1 cellular context compared by ENCODE assay signal in the genomic region with DNA sequence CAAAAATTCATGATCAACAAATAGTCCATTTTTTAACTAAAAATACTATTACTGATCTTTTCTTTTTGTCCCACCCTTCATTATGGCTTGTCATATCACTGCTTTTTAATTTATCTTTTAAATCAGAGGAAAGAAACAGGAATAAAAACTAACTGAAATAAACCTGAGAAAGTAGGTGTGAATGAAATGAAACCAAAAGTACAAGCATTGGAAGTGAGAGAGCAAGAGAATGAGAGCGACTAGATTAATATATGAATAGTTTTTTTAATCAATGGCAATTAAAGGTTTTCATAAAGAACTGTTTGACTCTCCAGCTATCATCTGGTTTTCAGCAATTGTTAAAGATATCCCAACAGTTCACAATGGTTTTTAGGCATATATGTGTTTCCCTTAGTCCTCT.
TF ChIP-seq lines count a peak whose summit lies in the region.

No MANE protein-coding gene starts in this region.

TF ChIP-seq in HepG2, 621 proteins besides CTCF, POLR2A, EP300 and RAD21 (continued from another document):
- TF ChIP-seq PRDM4 (CRISPR knock-in tag; IDR thresholded peaks at IDR 0.05; ENCODE audit: borderline replicate concordance), result no peak
- TF ChIP-seq, protein P1, sequence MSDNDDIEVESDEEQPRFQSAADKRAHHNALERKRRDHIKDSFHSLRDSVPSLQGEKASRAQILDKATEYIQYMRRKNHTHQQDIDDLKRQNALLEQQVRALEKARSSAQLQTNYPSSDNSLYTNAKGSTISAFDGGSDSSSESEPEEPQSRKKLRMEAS (IDR thresholded peaks at IDR 0.05), result no peak
- no peak for TF ChIP-seq SSRP1 (CRISPR knock-in tag; IDR thresholded peaks at IDR 0.05)
- no peak for TF ChIP-seq IKZF4 (CRISPR knock-in tag; IDR thresholded peaks at IDR 0.05; ENCODE audit: borderline replicate concordance, low read depth, not compliant biosample characterization)
- TF ChIP-seq NFATC3 (CRISPR knock-in tag; IDR thresholded peaks at IDR 0.05), result no peak
TF ChIP-seq in HepG2: peak in this region for 0.
